9 cellular contexts compared by ENCODE assay signal in genomic region chr3:53375019-53375418, GRCh38. TPM values are rescaled to one million over a fixed set of nuclear protein-coding genes. Genes with fewer than 3 reads are reported as not detected.
DNase-seq lines count a peak whose midpoint lies in the region; ATAC-seq and TF ChIP-seq lines count a peak whose summit lies in the region.
"Had no signal": no experiment of that assay in that cellular context is flagged by ENCODE, and none has a peak within 500 bp of the region (broad histone marks: within the 10 kb centered on the region; RNA-seq: fewer than 3 reads in every experiment).

No MANE protein-coding gene starts in this region.

- no peak overlapping the region for H3K27ac ChIP-seq in breast epithelium
- H3K27ac ChIP-seq: skin epidermis had no signal

- H3K36me3 Mint-ChIP-seq in T-helper 17 cell (ENCODE audit: low read depth): peaks cover 8% of the 10 kb centered on the region

- H3K27ac Mint-ChIP-seq in T-helper 17 cell: no peak overlapping the region

- ATAC-seq in T-helper 17 cell (peak; percentile 62), HG03457 (IDR thresholded peaks at IDR 0.05; ENCODE audit: unreplicated experiment) (no peak)

- H3K27me3 ChIP-seq in breast epithelium (no peaks in the 10 kb centered on the region), kidney epithelial cell (ENCODE audit: control insufficient read depth, insufficient read depth, low read length) (no peaks in the 10 kb centered on the region)

- peaks cover 4% of the 10 kb centered on the region for H3K4me1 Mint-ChIP-seq in T-helper 17 cell

- H3K4me1 ChIP-seq in breast epithelium: no peaks in the 10 kb centered on the region

- intact Hi-C loops in breast epithelium (cut with DNase I; ENCODE audit: low total_unique reads): no loop called here

- H3K4me3 ChIP-seq in GM12865 (ENCODE audit: low read depth, low read length) (no peak overlapping the region), LNCaP clone FGC (ENCODE audit: low read depth, low read length) (no peak overlapping the region), breast epithelium (no peak overlapping the region), kidney epithelial cell (ENCODE audit: low read depth, low read length) (no peak overlapping the region)
- H3K4me3 ChIP-seq: skin epidermis had no signal

- no peaks in the 10 kb centered on the region for H3K9me3 ChIP-seq in T-helper 17 cell (ENCODE audit: control insufficient read depth, low read length, poor library complexity, severe bottlenecking)
- no peaks in the 10 kb centered on the region for H3K9me3 ChIP-seq in breast epithelium

- peaks cover 66% of the 10 kb centered on the region for H3K27me3 Mint-ChIP-seq in T-helper 17 cell

- H3K36me3 ChIP-seq in breast epithelium (no peaks in the 10 kb centered on the region), kidney epithelial cell (ENCODE audit: control insufficient read depth, insufficient read depth, low read length) (no peaks in the 10 kb centered on the region)

- TF ChIP-seq POLR2A in breast epithelium (IDR thresholded peaks at IDR 0.05): no peak

- peak; percentile 89 for TF ChIP-seq CTCF in GM12865 (IDR thresholded peaks at IDR 0.05; ENCODE audit: insufficient read depth, low read depth, low read length, missing control alignments)
- TF ChIP-seq CTCF in LNCaP clone FGC (IDR thresholded peaks at IDR 0.05; ENCODE audit: control insufficient read depth, extremely low read depth, insufficient read depth): peak; percentile 92
- TF ChIP-seq CTCF in breast epithelium (IDR thresholded peaks at IDR 0.05): peak in 2 of 3 donors; percentile 72 to 79
- TF ChIP-seq CTCF in kidney epithelial cell (IDR thresholded peaks at IDR 0.05; ENCODE audit: insufficient read depth, low read length, poor library complexity, severe bottlenecking): peak; percentile 85

- DNase-seq in 8988T (peak; percentile 62), GM12865 (ENCODE audit: low read depth) (peak; percentile 73), LNCaP clone FGC (ENCODE audit: low read depth) (peak; percentile 49), T-helper 17 cell (peak; percentile 14 to 26 (median 17)), breast epithelium (ENCODE audit: low spot score in 2 of 2) (peak; percentile 20 to 66), kidney epithelial cell (ENCODE audit: low read depth) (no peak)
- DNase-seq in stimulated activated CD4-positive, alpha-beta T cell treated with anti-CD3 and anti-CD28 coated beads, Interleukin-4, amount 100 ng/mL, for 1 hour: peak; percentile 51

- H3K4me3 Mint-ChIP-seq in T-helper 17 cell: no peak overlapping the region

RNA-seq across cellular contexts. Expression of gene DCP1A, which starts 27.7 kb away (rescaled TPM):
- total RNA-seq in T-helper 17 cell: 10 to 100 TPM; 47.9 to 50.1 TPM
- 10 to 100 TPM; 21.9 to 26.2 (median 24.9) TPM for total RNA-seq in breast epithelium
- total RNA-seq in kidney epithelial cell: 15.6 and 21.0 TPM in 2 replicates
